In genomic region chr7:16419859-16420258, GRCh38 we compare ENCODE assay signal across 9 cellular contexts. TPM values are rescaled to one million over a fixed set of nuclear protein-coding genes. Genes with fewer than 3 reads are reported as not detected.
DNase-seq lines count a peak whose midpoint lies in the region; ATAC-seq and TF ChIP-seq lines count a peak whose summit lies in the region.
"Had no signal": no experiment of that assay in that cellular context is flagged by ENCODE, and none has a peak within 500 bp of the region (broad histone marks: within the 10 kb centered on the region; RNA-seq: fewer than 3 reads in every experiment).

No MANE protein-coding gene starts in this region.

- TF ChIP-seq CTCF in heart right ventricle (IDR thresholded peaks at IDR 0.05) (no peak), MCF 10A (IDR thresholded peaks at IDR 0.05; ENCODE audit: unreplicated experiment) (no peak), uterus (IDR thresholded peaks at IDR 0.05) (no peak)

- DNase-seq in heart right ventricle, result no peak
- DNase-seq in left ventricle myocardium superior, result no peak
- no peak for DNase-seq in MCF 10A (ENCODE audit: unreplicated experiment)
- no peak for DNase-seq in uterus
- DNase-seq in EL, result no peak
- no peak for DNase-seq in occipital lobe (lab: John Stamatoyannopoulos, UW)
- DNase-seq in activated naive CD4-positive, alpha-beta T cell treated with anti-CD3 and anti-CD28 coated beads, Interleukin-2, amount 50 U/mL, for 72 hours (ENCODE audit: low spot score in 2 of 2), result no peak
- DNase-seq: DND-41 had no signal

- H3K4me1 ChIP-seq in heart right ventricle, result peaks cover 0 to 31% (median 17%) of the 10 kb centered on the region in 9 donors
- peaks cover 14 to 16% of the 10 kb centered on the region in 2 donors for H3K4me1 ChIP-seq in mucosa of rectum (ENCODE audit: control insufficient read depth in 2 of 2, insufficient read depth in 2 of 2, low read length in 2 of 2)
- H3K4me1 ChIP-seq in uterus, result no peaks in the 10 kb centered on the region

- intact Hi-C loops in heart right ventricle (cut with DNase I) (loop anchor here in 6 of 10 donors (5.0 to 10.0 kb wide), 5 partner anchors 137 to 875 kb away; partner anchors contain the start of gene AHR (in 1 of the 6)), left ventricle myocardium superior (cut with micrococcal nuclease) (no loop called here), MCF 10A (cut with micrococcal nuclease) (loop anchor here (10.0 kb wide), 1 partner anchor 335 kb away; no protein-coding TSS in a partner anchor), uterus (cut with DNase I; ENCODE audit: low total_unique reads) (no loop called here)

- H3K27me3 Mint-ChIP-seq in MCF 10A (ENCODE audit: insufficient read depth, unreplicated experiment), result no peaks in the 10 kb centered on the region

- CTCF ChIA-PET in MCF 10A (lab: Yijun Ruan, JAX), result no interaction called here

- BruUV-seq in MCF 10A (replicated peaks; lab: Mats Ljungman, UMichigan), result no TSS peak

- H3K4me3 ChIP-seq in heart right ventricle (peak overlapping the region in 9 of 10 donors; percentile 68 to 82 (median 73)), mucosa of rectum (ENCODE audit: low read length in 2 of 2) (peak overlapping the region; percentile 66 to 83), uterus (peak overlapping the region in 1 of 2 donors; percentile 44)

- POLR2A ChIA-PET in MCF 10A (lab: Yijun Ruan, JAX), result no interaction called here

- H3K36me3 ChIP-seq in heart right ventricle, result no peaks in the 10 kb centered on the region
- H3K36me3 ChIP-seq in mucosa of rectum (ENCODE audit: control insufficient read depth in 2 of 2, insufficient read depth in 2 of 2, low read length in 2 of 2), result no peaks in the 10 kb centered on the region
- no peaks in the 10 kb centered on the region for H3K36me3 ChIP-seq in uterus

- H3K9me3 Mint-ChIP-seq in MCF 10A (ENCODE audit: unreplicated experiment), result no peaks in the 10 kb centered on the region
- peaks cover 0 to 6% of the 10 kb centered on the region in 2 donors for H3K9me3 Mint-ChIP-seq in activated naive CD4-positive, alpha-beta T cell treated with anti-CD3 and anti-CD28 coated beads, Interleukin-2, amount 50 U/mL, for 72 hours

- H3K27ac Mint-ChIP-seq in MCF 10A (ENCODE audit: low read depth, unreplicated experiment), result peak overlapping the region; percentile 77
- H3K27ac Mint-ChIP-seq in activated naive CD4-positive, alpha-beta T cell treated with anti-CD3 and anti-CD28 coated beads, Interleukin-2, amount 50 U/mL, for 72 hours, result peak overlapping the region in 1 of 2 donors; percentile 89

- H3K9me3 ChIP-seq in heart right ventricle (no peaks in the 10 kb centered on the region), mucosa of rectum (ENCODE audit: control insufficient read depth in 2 of 2, low read length in 2 of 2) (no peaks in the 10 kb centered on the region), uterus (no peaks in the 10 kb centered on the region)

- 71 to 76% methylated on average over 10 of the region's 10 CpGs for WGBS in heart right ventricle, 2 donors

- H3K27me3 ChIP-seq in heart right ventricle, result no peaks in the 10 kb centered on the region
- H3K27me3 ChIP-seq in mucosa of rectum (ENCODE audit: control insufficient read depth in 2 of 2, insufficient read depth in 2 of 2, low read length in 2 of 2), result no peaks in the 10 kb centered on the region
- no peaks in the 10 kb centered on the region for H3K27me3 ChIP-seq in uterus

- TF ChIP-seq POLR2A in uterus (IDR thresholded peaks at IDR 0.05), result no peak

- H3K4me1 Mint-ChIP-seq in MCF 10A (ENCODE audit: insufficient read depth, unreplicated experiment), result peaks cover 18% of the 10 kb centered on the region

- H3K9ac ChIP-seq in mucosa of rectum (ENCODE audit: low read depth in 1 of 2, low read length in 2 of 2), result peak overlapping the region; percentile 85 to 86

- peak overlapping the region; percentile 74 for H3K4me3 Mint-ChIP-seq in MCF 10A (ENCODE audit: unreplicated experiment)

- no peak for ATAC-seq in heart right ventricle
- ATAC-seq in left ventricle myocardium superior, result no peak
- ATAC-seq in activated naive CD4-positive, alpha-beta T cell treated with anti-CD3 and anti-CD28 coated beads, Interleukin-2, amount 50 U/mL, for 72 hours, result no peak

- H3K27ac ChIP-seq in heart right ventricle, result peak overlapping the region in 9 of 10 donors; percentile 96 to 99 (median 98)
- peak overlapping the region; percentile 93 to 95 for H3K27ac ChIP-seq in mucosa of rectum (ENCODE audit: low read depth in 2 of 2, low read length in 2 of 2)
- peak overlapping the region; percentile 95 to 99 for H3K27ac ChIP-seq in uterus

- peaks cover 4% of the 10 kb centered on the region for H3K36me3 Mint-ChIP-seq in MCF 10A (ENCODE audit: insufficient read depth, unreplicated experiment)
- H3K36me3 Mint-ChIP-seq in activated naive CD4-positive, alpha-beta T cell treated with anti-CD3 and anti-CD28 coated beads, Interleukin-2, amount 50 U/mL, for 72 hours, result peaks cover 4 to 17% of the 10 kb centered on the region in 2 donors

RNA-seq across cellular contexts. Expression of gene CRPPA, which starts 1.5 kb away (rescaled TPM):
- 1 to 10 TPM; 5.4 to 8.7 (median 6.4) TPM for total RNA-seq in heart right ventricle
- polyA plus RNA-seq in heart right ventricle, result 1 to 10 TPM in 1 of 2 donors, under 1 TPM in 1; 0.51 to 1.5 TPM
- total RNA-seq in left ventricle myocardium superior, result 7.5 TPM
- 0.81 and 1.1 TPM in 2 replicates for total RNA-seq in MCF 10A (2022)
- total RNA-seq in uterus, result 1 to 10 TPM in 3 of 4 donors, under 1 TPM in 1; 0.29 to 8.6 (median 3.5) TPM
- total RNA-seq in occipital lobe, result 9.5 TPM
- 1 to 10 TPM in 1 of 2 donors, under 1 TPM in 1; 0.43 to 1.0 TPM for total RNA-seq in activated naive CD4-positive, alpha-beta T cell treated with anti-CD3 and anti-CD28 coated beads, Interleukin-2, amount 50 U/mL, for 72 hours

RNA-seq across cellular contexts. Expression of gene SOSTDC1, which starts 45.7 kb away (rescaled TPM):
- 1 to 10 TPM in 1 of 10 donors, under 1 TPM in 4, not detected in 5; 0.15 to 2.1 (median 0.17) TPM for total RNA-seq in heart right ventricle
- under 1 TPM; 0.22 to 0.37 TPM for polyA plus RNA-seq in heart right ventricle
- total RNA-seq in left ventricle myocardium superior, result 1.4 TPM
- total RNA-seq in MCF 10A (2022), result not detected in 2 replicates
- 10 to 100 TPM in 1 of 4 donors, not detected in 3; 14.2 TPM for total RNA-seq in uterus
- total RNA-seq in occipital lobe, result 12.6 TPM
- not detected for total RNA-seq in activated naive CD4-positive, alpha-beta T cell treated with anti-CD3 and anti-CD28 coated beads, Interleukin-2, amount 50 U/mL, for 72 hours

Comparison
In these comparisons a context has a peak if more than half of its experiments do, and no peak if none do; other contexts are left out.
1. intact Hi-C loops: an anchor here in heart right ventricle (5.0 to 10.0 kb wide) and MCF 10A (10.0 kb wide); none called in left ventricle myocardium superior and uterus.